ENCODE assay signal across 1 cellular context in genomic region chr4:52627876-52628275, GRCh38.
TF ChIP-seq lines count a peak whose summit lies in the region.

No MANE protein-coding gene starts in this region.

TF ChIP-seq in H1, 55 proteins besides CTCF, POLR2A, EP300 and RAD21 (continued from another document):
- TF ChIP-seq EGR1 (IDR thresholded peaks at IDR 0.05; ENCODE audit: borderline replicate concordance, low read depth, low read length): no peak
- no peak for TF ChIP-seq KDM1A (IDR thresholded peaks at IDR 0.05; ENCODE audit: borderline replicate concordance, low read length)
- no peak for TF ChIP-seq MAFK (IDR thresholded peaks at IDR 0.05; ENCODE audit: low read depth, low read length)
- TF ChIP-seq RNF2 (IDR thresholded peaks at IDR 0.05; ENCODE audit: borderline replicate concordance, low read depth, low read length, missing control alignments, poor library complexity, severe bottlenecking): no peak
- TF ChIP-seq BACH1 (IDR thresholded peaks at IDR 0.05; ENCODE audit: low read length): no peak
- no peak for TF ChIP-seq CTBP2 (IDR thresholded peaks at IDR 0.05; ENCODE audit: borderline replicate concordance, insufficient read depth, insufficient read length, low read length)
- TF ChIP-seq CHD1 (IDR thresholded peaks at IDR 0.05; ENCODE audit: low read depth, low read length): no peak
- TF ChIP-seq SIX5 (IDR thresholded peaks at IDR 0.05; ENCODE audit: low read depth, low read length): no peak
- no peak for TF ChIP-seq TAF1 (IDR thresholded peaks at IDR 0.05; ENCODE audit: low read depth, low read length)
- no peak for TF ChIP-seq EZH2 (IDR thresholded peaks at IDR 0.05; ENCODE audit: low read depth, low read length, severe bottlenecking)
